ENCODE assay signal across 9 cellular contexts in genomic region chr11:12199231-12199948, GRCh38.
A peak's percentile ranks its signal among the peaks of the same experiment; 100 is the strongest.
DNase-seq lines count a peak whose midpoint lies in the region; ATAC-seq and TF ChIP-seq lines count a peak whose summit lies in the region.
"Had no signal": no experiment of that assay in that cellular context is flagged by ENCODE, and none has a peak within 500 bp of the region (broad histone marks: within the 10 kb centered on the region; RNA-seq: fewer than 3 reads in every experiment).

No MANE protein-coding gene starts in this region.

- POLR2A ChIA-PET in activated CD4-positive, alpha-beta T cell treated with anti-CD3 and anti-CD28 coated beads, Interleukin-2, amount 10 ng/mL, durations not matched to agents 7 days and 5 days (lab: Charles Lee) = interaction anchor here (0.8 to 2.1 kb wide), 5 partner anchors 10 to 36 kb away, joined by 3 to 7 read pairs (median 3); no protein-coding TSS in a partner anchor

- peak; percentile 75 for TF ChIP-seq CTCF in OCI-LY3 (IDR thresholded peaks at IDR 0.05; ENCODE audit: low read depth, low read length)
- TF ChIP-seq CTCF in endothelial cell (IDR thresholded peaks at IDR 0.05; ENCODE audit: unreplicated experiment) = no peak
- TF ChIP-seq CTCF in CD14-positive monocyte (IDR thresholded peaks at IDR 0.05) = no peak

- no peaks in the 10 kb centered on the region for H4K20me1 ChIP-seq in OCI-LY3 (ENCODE audit: insufficient read depth, low read length)

- H3K36me3 Mint-ChIP-seq in activated CD4-positive, alpha-beta T cell treated with anti-CD3 and anti-CD28 coated beads, Interleukin-2, amount 10 ng/mL, durations not matched to agents 7 days and 5 days (ENCODE audit: low read depth) = peaks cover 24% of the 10 kb centered on the region
- H3K36me3 Mint-ChIP-seq in endothelial cell (ENCODE audit: low read depth, unreplicated experiment) = no peaks in the 10 kb centered on the region
- H3K36me3 Mint-ChIP-seq in CD14-positive monocyte = peaks cover 74 to 88% of the 10 kb centered on the region in 2 donors

- H3K4me1 Mint-ChIP-seq in activated CD4-positive, alpha-beta T cell treated with anti-CD3 and anti-CD28 coated beads, Interleukin-2, amount 10 ng/mL, durations not matched to agents 7 days and 5 days = peaks cover 66% of the 10 kb centered on the region
- H3K4me1 Mint-ChIP-seq in endothelial cell (ENCODE audit: unreplicated experiment) (peaks cover 45% of the 10 kb centered on the region), CD14-positive monocyte (peaks cover 26% of the 10 kb centered on the region)

- peaks cover 30% of the 10 kb centered on the region for H3K4me1 ChIP-seq in OCI-LY3 (ENCODE audit: low read length)
- peaks cover 36% of the 10 kb centered on the region for H3K4me1 ChIP-seq in stomach smooth muscle (ENCODE audit: control insufficient read depth, insufficient read depth, low read length)

- peak overlapping the region; percentile 81 for H3K4me3 Mint-ChIP-seq in activated CD4-positive, alpha-beta T cell treated with anti-CD3 and anti-CD28 coated beads, Interleukin-2, amount 10 ng/mL, durations not matched to agents 7 days and 5 days
- no peak overlapping the region for H3K4me3 Mint-ChIP-seq in endothelial cell (ENCODE audit: unreplicated experiment)
- no peak overlapping the region for H3K4me3 Mint-ChIP-seq in CD14-positive monocyte

- H3K9ac ChIP-seq in OCI-LY3 (ENCODE audit: low read length) (no peak overlapping the region), stomach smooth muscle (ENCODE audit: low read length in 2 of 2) (no peak overlapping the region)

- H3K4me2 ChIP-seq in OCI-LY3 (ENCODE audit: low read length) = peak overlapping the region; percentile 77

- peaks cover 2% of the 10 kb centered on the region for H3K9me3 Mint-ChIP-seq in activated CD4-positive, alpha-beta T cell treated with anti-CD3 and anti-CD28 coated beads, Interleukin-2, amount 10 ng/mL, durations not matched to agents 7 days and 5 days
- H3K9me3 Mint-ChIP-seq in endothelial cell (ENCODE audit: unreplicated experiment) = no peaks in the 10 kb centered on the region
- peaks cover 0 to 1% (median 0%) of the 10 kb centered on the region in 7 donors for H3K9me3 Mint-ChIP-seq in CD14-positive monocyte

- CTCF ChIA-PET in activated CD4-positive, alpha-beta T cell treated with anti-CD3 and anti-CD28 coated beads, Interleukin-2, amount 10 ng/mL, durations not matched to agents 7 days and 5 days (lab: Charles Lee) = interaction anchor here (0.6 to 6.5 kb wide), 20 partner anchors 7 to 152 kb away, joined by 3 to 53 read pairs (median 5); no protein-coding TSS in a partner anchor

- H3K36me3 ChIP-seq in OCI-LY3 (replicated peaks; ENCODE audit: low read depth, low read length) (no peaks in the 10 kb centered on the region), stomach smooth muscle (ENCODE audit: control insufficient read depth in 2 of 2, insufficient read depth in 2 of 2, low read length in 2 of 2) (peaks cover 5 to 19% of the 10 kb centered on the region in 2 donors)

- no peaks in the 10 kb centered on the region for H3K79me2 ChIP-seq in OCI-LY3 (ENCODE audit: low read length)

- H3K9me3 ChIP-seq in OCI-LY3 (ENCODE audit: insufficient read depth, low read length) = no peaks in the 10 kb centered on the region
- H3K9me3 ChIP-seq in stomach smooth muscle (ENCODE audit: control insufficient read depth in 2 of 2, low read length in 2 of 2) = no peaks in the 10 kb centered on the region

- no peak for ATAC-seq in HG03097 (IDR thresholded peaks at IDR 0.05; ENCODE audit: low FRiP score, unreplicated experiment)

- intact Hi-C loops in CD14-positive monocyte (cut with micrococcal nuclease) = no loop called here

- DNase-seq in activated CD4-positive, alpha-beta T cell treated with anti-CD3 and anti-CD28 coated beads, Interleukin-2, amount 10 ng/mL, durations not matched to agents 7 days and 5 days = no peak
- no peak for DNase-seq in activated CD4-positive, alpha-beta T cell treated with anti-CD3 and anti-CD28 coated beads, Interleukin-2, amount 50 U/mL, for 4 hours
- DNase-seq in endothelial cell (ENCODE audit: low spot score) = no peak
- DNase-seq in SKM-1 treated with dmso at 0.1 percent for 144 hours (lab: John Stamatoyannopoulos, UW; ENCODE audit: unreplicated experiment) = no peak
- DNase-seq in CD14-positive monocyte (ENCODE audit: low spot score) = no peak
- DNase-seq: NCI-H1048 had no signal

- no peaks in the 10 kb centered on the region for H3K27me3 Mint-ChIP-seq in activated CD4-positive, alpha-beta T cell treated with anti-CD3 and anti-CD28 coated beads, Interleukin-2, amount 10 ng/mL, durations not matched to agents 7 days and 5 days
- H3K27me3 Mint-ChIP-seq in endothelial cell (ENCODE audit: unreplicated experiment) (peaks cover 1% of the 10 kb centered on the region), CD14-positive monocyte (ENCODE audit: low read depth in 3 of 3) (peaks cover 0 to 1% (median 0%) of the 10 kb centered on the region in 3 donors)

- no peak overlapping the region for H2AFZ ChIP-seq in OCI-LY3 (ENCODE audit: low read depth, low read length)

- peaks cover 8% of the 10 kb centered on the region for H3K27me3 ChIP-seq in OCI-LY3 (ENCODE audit: low read depth, low read length)
- H3K27me3 ChIP-seq in stomach smooth muscle (ENCODE audit: control insufficient read depth in 1 of 2, insufficient read depth in 2 of 2, low read length in 2 of 2) = no peaks in the 10 kb centered on the region

- H3K27ac Mint-ChIP-seq in activated CD4-positive, alpha-beta T cell treated with anti-CD3 and anti-CD28 coated beads, Interleukin-2, amount 10 ng/mL, durations not matched to agents 7 days and 5 days = peak overlapping the region; percentile 96
- peak overlapping the region; percentile 95 for H3K27ac Mint-ChIP-seq in endothelial cell (ENCODE audit: unreplicated experiment)
- peak overlapping the region in 3 of 7 donors; percentile 40 to 64 (median 55) for H3K27ac Mint-ChIP-seq in CD14-positive monocyte

- peak overlapping the region; percentile 45 for H3K4me3 ChIP-seq in OCI-LY3 (ENCODE audit: low read length)
- H3K4me3 ChIP-seq in stomach smooth muscle (ENCODE audit: low read length in 2 of 2) = no peak overlapping the region

- H3K27ac ChIP-seq in OCI-LY3 (ENCODE audit: low read length) (no peak overlapping the region), stomach smooth muscle (ENCODE audit: low read length) (peak overlapping the region; percentile 66)
